28 cellular contexts compared by ENCODE assay signal in genomic region chr12:42819801-42820200, GRCh38.
"Had no signal": no experiment of that assay in that cellular context is flagged by ENCODE, and none has a peak within 500 bp of the region (broad histone marks: within the 10 kb centered on the region; RNA-seq: fewer than 3 reads in every experiment).

No MANE protein-coding gene starts in this region.

- H3K27ac ChIP-seq: adrenal gland, cardiac muscle cell, colonic mucosa, epithelial cell of prostate, esophagus squamous epithelium, thyroid gland, VCaP had no signal

- ATAC-seq: activated T-cell treated with anti-CD3 and anti-CD28 coated beads, Interleukin-2, amount 50 U/mL, for 72 hours; left ventricle myocardium superior; naive thymus-derived CD8-positive, alpha-beta T cell; right cardiac atrium; stimulated activated naive CD8-positive, alpha-beta T cell treated with anti-CD3 and anti-CD28 coated beads, Interleukin-15, amount 100 ng/mL, for 72 hours had no signal

- H3K9me3 ChIP-seq: esophagus squamous epithelium, thyroid gland had no signal

- H3K27me3 ChIP-seq: adrenal gland, cardiac muscle cell, colonic mucosa, esophagus squamous epithelium, thyroid gland had no signal

- DNase-seq: activated CD4-positive, alpha-beta T cell treated with anti-CD3 and anti-CD28 coated beads for 4 hours; activated CD4-positive, alpha-beta T cell treated with anti-CD3 and anti-CD28 coated beads, Interleukin-2, amount 50 U/mL, for 4 hours; activated effector memory CD4-positive, alpha-beta T cell treated with Interleukin-2 at 50 U/mL for 16 hours; activated naive CD4-positive, alpha-beta T cell treated with Interleukin-2 at 50 U/mL for 16 hours; activated T-cell treated with anti-CD3 and anti-CD28 coated beads for 4 hours; activated T-cell treated with anti-CD3 and anti-CD28 coated beads, Interleukin-2, amount 50 U/mL, for 72 hours; adrenal gland; aorta; cerebellar nuclear complex; colonic mucosa; effector CD8-positive, alpha-beta T cell; esophagus squamous epithelium; left ventricle myocardium superior; mammary epithelial cell; naive thymus-derived CD8-positive, alpha-beta T cell; nucleus accumbens; right cardiac atrium; stimulated activated CD4-positive, alpha-beta T cell treated with anti-CD3 and anti-CD28 coated beads, Interleukin-2, amount 100 ng/mL, for 48 hours; stimulated activated naive CD8-positive, alpha-beta T cell treated with anti-CD3 and anti-CD28 coated beads, Interleukin-15, amount 100 ng/mL, for 72 hours; T-helper 9 cell; thyroid gland had no signal

- H3K4me1 ChIP-seq: adrenal gland, colonic mucosa, esophagus squamous epithelium, thyroid gland had no signal

- FAIRE-seq: endometrium, frontal cortex, islet of Langerhans, TTC549 had no signal

- H3K4me3 ChIP-seq: adrenal gland, cardiac muscle cell, colonic mucosa, esophagus squamous epithelium, thyroid gland had no signal

- H3K36me3 ChIP-seq: adrenal gland, cardiac muscle cell, colonic mucosa, esophagus squamous epithelium, thyroid gland had no signal
